12 cellular contexts compared by ENCODE assay signal in genomic region chr6:6694825-6695710, GRCh38.
A peak's percentile ranks its signal among the peaks of the same experiment; 100 is the strongest.
DNase-seq lines count a peak whose midpoint lies in the region; ATAC-seq, FAIRE-seq and TF ChIP-seq lines count a peak whose summit lies in the region.
"Had no signal": no experiment of that assay in that cellular context is flagged by ENCODE, and none has a peak within 500 bp of the region (broad histone marks: within the 10 kb centered on the region; RNA-seq: fewer than 3 reads in every experiment).

No MANE protein-coding gene starts in this region.

- no peak overlapping the region for H3K4me3 Mint-ChIP-seq in activated CD8-positive, alpha-beta T cell treated with anti-CD3 and anti-CD28 coated beads, Interleukin-2, amount 10 ng/mL, durations not matched to agents 7 days and 5 days
- no peak overlapping the region for H3K4me3 Mint-ChIP-seq in activated CD8-positive, alpha-beta T cell treated with anti-CD3 and anti-CD28 coated beads for 36 hours
- no peak overlapping the region for H3K4me3 Mint-ChIP-seq in T-helper 2 cell treated with Interferon-gamma antibody and Interleukin-4, amounts not matched to agents 5 μg/mL and 100 μg/mL, for 36 hours
- H3K4me3 Mint-ChIP-seq: T-cell had no signal

- peaks cover 5% of the 10 kb centered on the region for H3K36me3 Mint-ChIP-seq in activated CD8-positive, alpha-beta T cell treated with anti-CD3 and anti-CD28 coated beads, Interleukin-2, amount 10 ng/mL, durations not matched to agents 7 days and 5 days (ENCODE audit: low read depth)
- H3K36me3 Mint-ChIP-seq in activated CD8-positive, alpha-beta T cell treated with anti-CD3 and anti-CD28 coated beads for 36 hours (ENCODE audit: low read depth): no peaks in the 10 kb centered on the region
- no peaks in the 10 kb centered on the region for H3K36me3 Mint-ChIP-seq in T-helper 2 cell treated with Interferon-gamma antibody and Interleukin-4, amounts not matched to agents 5 μg/mL and 100 μg/mL, for 36 hours (ENCODE audit: low read depth)
- H3K36me3 Mint-ChIP-seq: T-cell had no signal

- ATAC-seq in activated CD8-positive, alpha-beta T cell treated with anti-CD3 and anti-CD28 coated beads, Interleukin-2, amount 10 ng/mL, durations not matched to agents 7 days and 5 days: no peak
- no peak for ATAC-seq in activated CD8-positive, alpha-beta T cell treated with anti-CD3 and anti-CD28 coated beads for 36 hours
- ATAC-seq in lower lobe of right lung (peak; percentile 82 to 87), upper lobe of right lung (peak; percentile 81)
- ATAC-seq: T-cell had no signal

- H3K27me3 Mint-ChIP-seq in activated CD8-positive, alpha-beta T cell treated with anti-CD3 and anti-CD28 coated beads, Interleukin-2, amount 10 ng/mL, durations not matched to agents 7 days and 5 days (ENCODE audit: low read depth): peaks cover 8% of the 10 kb centered on the region
- H3K27me3 Mint-ChIP-seq in activated CD8-positive, alpha-beta T cell treated with anti-CD3 and anti-CD28 coated beads for 36 hours: no peaks in the 10 kb centered on the region
- H3K27me3 Mint-ChIP-seq in T-helper 2 cell treated with Interferon-gamma antibody and Interleukin-4, amounts not matched to agents 5 μg/mL and 100 μg/mL, for 36 hours (ENCODE audit: low read depth): peaks cover 4% of the 10 kb centered on the region

- intact Hi-C loops in activated CD8-positive, alpha-beta T cell treated with anti-CD3 and anti-CD28 coated beads for 36 hours (cut with micrococcal nuclease): no loop called here
- intact Hi-C loops in lower lobe of right lung (cut with DNase I) (no loop called here), upper lobe of right lung (cut with DNase I) (no loop called here)

- peaks cover 44 to 60% of the 10 kb centered on the region in 2 donors for H3K4me1 ChIP-seq in duodenal mucosa (ENCODE audit: control insufficient read depth in 1 of 2, insufficient read depth in 2 of 2, low read length in 2 of 2)
- H3K4me1 ChIP-seq in lower lobe of right lung: peaks cover 60% of the 10 kb centered on the region
- H3K4me1 ChIP-seq in upper lobe of right lung: peaks cover 44% of the 10 kb centered on the region

- peaks cover 33% of the 10 kb centered on the region for H3K4me1 Mint-ChIP-seq in activated CD8-positive, alpha-beta T cell treated with anti-CD3 and anti-CD28 coated beads, Interleukin-2, amount 10 ng/mL, durations not matched to agents 7 days and 5 days (ENCODE audit: low read depth)
- no peaks in the 10 kb centered on the region for H3K4me1 Mint-ChIP-seq in activated CD8-positive, alpha-beta T cell treated with anti-CD3 and anti-CD28 coated beads for 36 hours (ENCODE audit: low read depth)
- H3K4me1 Mint-ChIP-seq in T-helper 2 cell treated with Interferon-gamma antibody and Interleukin-4, amounts not matched to agents 5 μg/mL and 100 μg/mL, for 36 hours (ENCODE audit: low read depth): peaks cover 15% of the 10 kb centered on the region

- POLR2A ChIA-PET in activated CD8-positive, alpha-beta T cell treated with anti-CD3 and anti-CD28 coated beads, Interleukin-2, amount 10 ng/mL, durations not matched to agents 7 days and 5 days (lab: Charles Lee): no interaction called here
- POLR2A ChIA-PET in activated CD8-positive, alpha-beta T cell treated with anti-CD3 and anti-CD28 coated beads for 36 hours (lab: Charles Lee): no interaction called here

- no peak for DNase-seq in activated CD8-positive, alpha-beta T cell treated with anti-CD3 and anti-CD28 coated beads, Interleukin-2, amount 10 ng/mL, durations not matched to agents 7 days and 5 days
- DNase-seq in activated CD8-positive, alpha-beta T cell treated with anti-CD3 and anti-CD28 coated beads for 36 hours: no peak
- peak; percentile 85 for DNase-seq in lower lobe of right lung
- peak; percentile 85 for DNase-seq in upper lobe of right lung
- no peak for DNase-seq in NCI-H1436 treated with DMSO at 0.1 percent for 48 hours (lab: John Stamatoyannopoulos, UW)
- no peak for DNase-seq in T-helper 2 cell treated with Interferon-gamma antibody and Interleukin-4, amounts not matched to agents 5 μg/mL and 100 μg/mL, for 36 hours (ENCODE audit: low spot score)
- no peak for DNase-seq in GM19239 (ENCODE audit: insufficient read length, low spot score)
- DNase-seq: activated effector memory CD4-positive, alpha-beta T cell treated with anti-CD3 and anti-CD28 coated beads, Interleukin-2, amount 50 U/mL, for 16 hours; MM.1S; occipital lobe; T-cell had no signal

- H3K27me3 ChIP-seq in duodenal mucosa (ENCODE audit: control insufficient read depth in 1 of 2, insufficient read depth in 2 of 2, low read length in 2 of 2) (no peaks in the 10 kb centered on the region), lower lobe of right lung (ENCODE audit: low read depth) (no peaks in the 10 kb centered on the region), upper lobe of right lung (no peaks in the 10 kb centered on the region)

- CTCF ChIA-PET in activated CD8-positive, alpha-beta T cell treated with anti-CD3 and anti-CD28 coated beads, Interleukin-2, amount 10 ng/mL, durations not matched to agents 7 days and 5 days (lab: Charles Lee): no interaction called here
- CTCF ChIA-PET in activated CD8-positive, alpha-beta T cell treated with anti-CD3 and anti-CD28 coated beads for 36 hours (lab: Charles Lee): interaction anchor here (0.8 to 1.8 kb wide), 4 partner anchors 18 to 543 kb away, joined by 3 to 14 read pairs (median 4); no protein-coding TSS in a partner anchor

- no peak for TF ChIP-seq CTCF in activated CD8-positive, alpha-beta T cell treated with anti-CD3 and anti-CD28 coated beads for 36 hours (IDR thresholded peaks at IDR 0.05)
- TF ChIP-seq CTCF in lower lobe of right lung (IDR thresholded peaks at IDR 0.05) (no peak), upper lobe of right lung (IDR thresholded peaks at IDR 0.05) (no peak)

- peak overlapping the region; percentile 43 for H3K27ac ChIP-seq in duodenal mucosa (ENCODE audit: low read depth, low read length)
- H3K27ac ChIP-seq in lower lobe of right lung: peak overlapping the region; percentile 85
- peak overlapping the region; percentile 86 for H3K27ac ChIP-seq in upper lobe of right lung

- peak overlapping the region; percentile 8 for H3K27ac Mint-ChIP-seq in activated CD8-positive, alpha-beta T cell treated with anti-CD3 and anti-CD28 coated beads, Interleukin-2, amount 10 ng/mL, durations not matched to agents 7 days and 5 days
- H3K27ac Mint-ChIP-seq in activated CD8-positive, alpha-beta T cell treated with anti-CD3 and anti-CD28 coated beads for 36 hours: no peak overlapping the region
- H3K27ac Mint-ChIP-seq in T-helper 2 cell treated with Interferon-gamma antibody and Interleukin-4, amounts not matched to agents 5 μg/mL and 100 μg/mL, for 36 hours: no peak overlapping the region
- H3K27ac Mint-ChIP-seq: T-cell had no signal

- no peak for FAIRE-seq in GM19239 (lab: Jason Lieb, UNC)

- H3K9me3 Mint-ChIP-seq in activated CD8-positive, alpha-beta T cell treated with anti-CD3 and anti-CD28 coated beads, Interleukin-2, amount 10 ng/mL, durations not matched to agents 7 days and 5 days (ENCODE audit: insufficient read depth): peaks cover 15% of the 10 kb centered on the region
- peaks cover 1% of the 10 kb centered on the region for H3K9me3 Mint-ChIP-seq in activated CD8-positive, alpha-beta T cell treated with anti-CD3 and anti-CD28 coated beads for 36 hours
- H3K9me3 Mint-ChIP-seq in T-helper 2 cell treated with Interferon-gamma antibody and Interleukin-4, amounts not matched to agents 5 μg/mL and 100 μg/mL, for 36 hours: peaks cover 9% of the 10 kb centered on the region

- H3K36me3 ChIP-seq in duodenal mucosa (ENCODE audit: control insufficient read depth in 1 of 2, insufficient read depth in 2 of 2, low read length in 2 of 2) (no peaks in the 10 kb centered on the region), lower lobe of right lung (no peaks in the 10 kb centered on the region), upper lobe of right lung (no peaks in the 10 kb centered on the region)

- H3K9me3 ChIP-seq in duodenal mucosa (ENCODE audit: control insufficient read depth in 1 of 2, low read length in 2 of 2): peaks cover 8 to 16% of the 10 kb centered on the region in 2 donors
- no peaks in the 10 kb centered on the region for H3K9me3 ChIP-seq in lower lobe of right lung
- no peaks in the 10 kb centered on the region for H3K9me3 ChIP-seq in upper lobe of right lung

- peak overlapping the region in 1 of 2 donors; percentile 72 for H3K9ac ChIP-seq in duodenal mucosa (ENCODE audit: low read depth in 1 of 2, low read length in 2 of 2)

- H3K4me3 ChIP-seq in duodenal mucosa (ENCODE audit: low read depth in 1 of 2, low read length in 2 of 2) (peak overlapping the region in 1 of 2 donors; percentile 46), lower lobe of right lung (peak overlapping the region; percentile 7), upper lobe of right lung (no peak overlapping the region)

Comparison
In these comparisons a context has a peak if more than half of its experiments do, and no peak if none do; other contexts are left out.
1. ATAC-seq: peak in lower lobe of right lung (2 of 2) and upper lobe of right lung (single experiment); none in activated CD8-positive, alpha-beta T cell treated with anti-CD3 and anti-CD28 coated beads, Interleukin-2, amount 10 ng/mL, durations not matched to agents 7 days and 5 days (single experiment) and activated CD8-positive, alpha-beta T cell treated with anti-CD3 and anti-CD28 coated beads for 36 hours (single experiment).
2. DNase-seq: peak in lower lobe of right lung (single experiment) and upper lobe of right lung (single experiment); none in activated CD8-positive, alpha-beta T cell treated with anti-CD3 and anti-CD28 coated beads, Interleukin-2, amount 10 ng/mL, durations not matched to agents 7 days and 5 days (single experiment), activated CD8-positive, alpha-beta T cell treated with anti-CD3 and anti-CD28 coated beads for 36 hours (single experiment), NCI-H1436 treated with DMSO at 0.1 percent for 48 hours (single experiment), T-helper 2 cell treated with Interferon-gamma antibody and Interleukin-4, amounts not matched to agents 5 μg/mL and 100 μg/mL, for 36 hours (single experiment) and GM19239 (single experiment).
3. Peak in every context shown above with its lines, with median percentiles within 50 percentile points of each other: H3K27ac ChIP-seq.